Comparison of ENCODE assay signal across 20 cellular contexts in the genomic region with DNA sequence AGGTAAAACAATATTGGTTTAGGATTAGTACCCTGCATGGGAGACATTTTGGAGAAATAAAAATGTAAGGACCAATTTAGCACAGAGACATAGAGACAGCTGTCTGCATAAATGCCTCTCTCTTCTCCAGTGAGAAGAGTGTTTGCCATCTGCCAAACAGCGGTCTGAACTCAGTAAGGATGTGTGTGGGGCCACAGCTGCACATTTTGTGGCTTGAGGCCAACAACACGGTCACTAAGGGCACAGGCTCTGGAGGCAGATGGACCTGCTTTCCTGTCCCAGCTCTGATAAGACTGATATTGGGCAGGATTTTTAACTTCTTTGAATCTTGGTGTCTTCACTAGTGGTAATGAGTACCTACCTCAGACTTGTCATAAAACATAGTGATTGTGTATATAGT. TPM values are rescaled to one million over a fixed set of nuclear protein-coding genes. Genes with fewer than 3 reads are reported as not detected.
DNase-seq lines count a peak whose midpoint lies in the region; ATAC-seq and TF ChIP-seq lines count a peak whose summit lies in the region.
"Had no signal": no experiment of that assay in that cellular context is flagged by ENCODE, and none has a peak within 500 bp of the region (broad histone marks: within the 10 kb centered on the region; RNA-seq: fewer than 3 reads in every experiment).

No MANE protein-coding gene starts in this region.

- 70 to 76% methylated on average over 2 of the region's 2 CpGs for WGBS in thyroid gland, 2 donors

- peak; percentile 97 for DNase-seq in DMS 273 (lab: John Stamatoyannopoulos, UW; ENCODE audit: unreplicated experiment)
- peak; percentile 83 for DNase-seq in NCI-H1092 treated with DMSO at 0.1 percent for 48 hours (lab: John Stamatoyannopoulos, UW)
- DNase-seq in NCI-H510A treated with DMSO at 0.1 percent for 48 hours (lab: John Stamatoyannopoulos, UW) = peak; percentile 88
- DNase-seq in dermis microvascular lymphatic vessel endothelial cell (ENCODE audit: low read depth in 2 of 2) = peak; percentile 4 to 20
- no peak for DNase-seq in thyroid gland
- no peak for DNase-seq in NOMO-1 treated with DMSO at 0.1 percent for 48 hours (lab: John Stamatoyannopoulos, UW; ENCODE audit: unreplicated experiment)
- DNase-seq: activated CD4-positive, CD25-positive, alpha-beta regulatory T cell treated with anti-CD3 and anti-CD28 coated beads, Interleukin-2, amount 50 U/mL, for 72 hours; AML-193; Calu3; foreskin melanocyte; mesenchymal stem cell; nephron progenitor cell; OCI-M1; psoas muscle; testis had no signal

- intact Hi-C loops in thyroid gland (cut with DNase I) = no loop called here

- H3K9me3 ChIP-seq in thyroid gland = no peaks in the 10 kb centered on the region
- H3K9me3 ChIP-seq: adrenal gland, psoas muscle, SJSA1, testis had no signal

- no peak overlapping the region for H3K4me3 ChIP-seq in thyroid gland (replicated peaks in 1 of 3)
- H3K4me3 ChIP-seq: adrenal gland, psoas muscle, SJSA1, testis had no signal

- ATAC-seq in GM21447 (IDR thresholded peaks at IDR 0.05; ENCODE audit: unreplicated experiment) = no peak
- ATAC-seq in GM19463 (IDR thresholded peaks at IDR 0.05; ENCODE audit: unreplicated experiment) = no peak

- peaks cover 0 to 4% of the 10 kb centered on the region in 2 donors for H3K36me3 ChIP-seq in thyroid gland

- no peak for TF ChIP-seq POLR2A in thyroid gland (IDR thresholded peaks at IDR 0.05)

- no peak overlapping the region for H3K27ac ChIP-seq in thyroid gland
- H3K27ac ChIP-seq: adrenal gland, epithelial cell of prostate, psoas muscle, SJSA1, testis had no signal

- no peak for TF ChIP-seq CTCF in thyroid gland (IDR thresholded peaks at IDR 0.05)

- H3K4me1 ChIP-seq in thyroid gland = no peaks in the 10 kb centered on the region
- H3K4me1 ChIP-seq: SJSA1, testis had no signal

- no peaks in the 10 kb centered on the region for H3K27me3 ChIP-seq in thyroid gland
- H3K27me3 ChIP-seq: adrenal gland, SJSA1, testis had no signal

RNA-seq across cellular contexts. Expression of a gene that starts 10.2 kb away (rescaled TPM):
- 10.0 and 11.5 TPM in 2 replicates for total RNA-seq in dermis microvascular lymphatic vessel endothelial cell
- 10 to 100 TPM; 16.1 to 23.6 (median 18.4) TPM for total RNA-seq in thyroid gland

Comparison
In these comparisons a context has a peak if more than half of its experiments do, and no peak if none do; other contexts are left out.
1. DNase-seq: peak in DMS 273 (single experiment), NCI-H1092 treated with DMSO at 0.1 percent for 48 hours (single experiment), NCI-H510A treated with DMSO at 0.1 percent for 48 hours (single experiment) and dermis microvascular lymphatic vessel endothelial cell (2 of 2); none in thyroid gland (0 of 2) and NOMO-1 treated with DMSO at 0.1 percent for 48 hours (single experiment).